Comparison of ENCODE assay signal across 1 cellular context in genomic region chr6:166939276-166939816, GRCh38.
TF ChIP-seq lines count a peak whose summit lies in the region.

No MANE protein-coding gene starts in this region.

TF ChIP-seq in GM23338, 12 proteins besides CTCF, POLR2A, EP300 and RAD21 (continued from another document):
- TF ChIP-seq REST (IDR thresholded peaks at IDR 0.05; ENCODE audit: unreplicated experiment) (no peak), ZNF462 (CRISPR knock-in tag; IDR thresholded peaks at IDR 0.05) (no peak), STAT1 (IDR thresholded peaks at IDR 0.05; ENCODE audit: unreplicated experiment) (no peak)
